Comparison of ENCODE assay signal across 28 cellular contexts in the genomic region with DNA sequence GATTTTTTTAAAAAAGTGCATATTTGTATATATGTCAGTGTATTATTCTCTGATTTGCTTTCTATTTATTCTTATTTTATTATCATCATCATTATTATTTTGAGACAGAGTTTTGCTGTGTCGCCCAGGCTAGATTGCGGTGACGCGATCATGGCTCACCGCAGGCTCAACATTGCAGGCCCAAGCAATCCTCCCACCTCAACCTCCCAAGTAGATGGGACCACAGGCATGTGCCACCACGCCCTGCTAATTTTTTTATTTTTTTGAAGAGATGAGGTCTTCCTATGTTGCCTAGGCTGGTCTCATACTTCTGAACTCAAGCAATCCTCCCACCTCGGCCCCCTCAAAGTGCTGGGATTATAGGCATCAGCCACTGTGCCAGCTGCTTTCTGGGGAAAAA.
"Had no signal": no experiment of that assay in that cellular context is flagged by ENCODE, and none has a peak within 500 bp of the region (broad histone marks: within the 10 kb centered on the region; RNA-seq: fewer than 3 reads in every experiment).

No MANE protein-coding gene starts in this region.

- H3K9me3 ChIP-seq: adrenal gland, body of pancreas, esophagus muscularis mucosa, heart right ventricle, lower lobe of right lung, suprapubic skin, tibial nerve had no signal

- ATAC-seq: body of pancreas, heart right ventricle, left lobe of liver, lower lobe of right lung, natural killer cell, right cardiac atrium had no signal

- H3K4me2 ChIP-seq: neural progenitor cell had no signal

- H3K4me1 ChIP-seq: adrenal gland, body of pancreas, esophagus muscularis mucosa, lower lobe of right lung, neural progenitor cell, suprapubic skin, tibial nerve had no signal

- H3K27ac ChIP-seq: adrenal gland, body of pancreas, esophagus muscularis mucosa, heart right ventricle, lower lobe of right lung, neural progenitor cell, suprapubic skin, tibial nerve had no signal

- H3K4me3 ChIP-seq: adrenal gland, body of pancreas, esophagus muscularis mucosa, heart right ventricle, lower lobe of right lung, neural progenitor cell, suprapubic skin, tibial nerve had no signal

- H3K27me3 ChIP-seq: adrenal gland, body of pancreas, esophagus muscularis mucosa, heart right ventricle, neural progenitor cell, suprapubic skin, tibial nerve had no signal

- H3K9ac ChIP-seq: neural progenitor cell had no signal

- DNase-seq: activated CD4-positive, alpha-beta memory T cell treated with anti-CD3 and anti-CD28 coated beads for 36 hours; activated CD4-positive, alpha-beta T cell treated with anti-CD3 and anti-CD28 coated beads, Interleukin-2, amount 10 ng/mL, durations not matched to agents 24 days and 14 days; activated CD4-positive, CD25-positive, alpha-beta regulatory T cell treated with anti-CD3 and anti-CD28 coated beads, Interleukin-2, amount 50 U/mL, for 72 hours; activated CD8-positive, alpha-beta memory T cell treated with anti-CD3 and anti-CD28 coated beads, Interleukin-2, amount 50 U/mL, for 4 hours; activated effector memory CD4-positive, alpha-beta T cell treated with anti-CD3 and anti-CD28 coated beads, Interleukin-2, amount 50 U/mL, for 16 hours; activated naive CD4-positive, alpha-beta T cell treated with anti-CD3 and anti-CD28 coated beads for 36 hours; activated naive CD8-positive, alpha-beta T cell treated with anti-CD3 and anti-CD28 coated beads for 36 hours; activated T-cell treated with anti-CD3 and anti-CD28 coated beads, Interleukin-2, amount 50 U/mL, for 1 hour; adrenal gland; aorta; body of pancreas; caudate nucleus; endodermal cell; foreskin melanocyte; heart right ventricle; kidney glomerular epithelial cell; lower lobe of right lung; mesendoderm; natural killer cell; right cardiac atrium; stimulated activated CD4-positive, alpha-beta T cell treated with anti-CD3 and anti-CD28 coated beads, Interleukin-15, amount 100 ng/mL, for 24 hours; stimulated activated naive CD4-positive, alpha-beta T cell; T-helper 9 cell had no signal

- H2AFZ ChIP-seq: neural progenitor cell had no signal

- H3K36me3 ChIP-seq: adrenal gland, esophagus muscularis mucosa, heart right ventricle, lower lobe of right lung, neural progenitor cell, suprapubic skin, tibial nerve had no signal
